22 cellular contexts compared by ENCODE assay signal in the genomic region with DNA sequence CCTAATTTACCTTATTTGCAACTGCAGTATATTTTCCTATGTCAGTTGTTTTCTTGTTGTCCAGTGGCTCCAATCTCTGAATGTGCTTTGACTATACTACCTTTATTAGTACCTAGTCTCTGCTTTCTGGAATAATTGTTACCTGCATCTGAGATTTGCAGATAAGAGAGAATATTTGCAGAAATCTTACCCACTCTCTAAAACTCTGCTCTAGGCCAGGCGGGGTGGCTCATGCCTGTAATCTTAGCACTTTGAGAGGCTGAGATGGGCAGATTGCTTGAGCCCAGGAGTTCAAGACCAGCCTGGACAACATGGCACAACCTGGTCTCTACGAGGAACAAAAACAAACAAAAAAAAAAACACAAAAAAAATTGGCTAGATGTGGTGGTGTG. TPM values are rescaled to one million over a fixed set of nuclear protein-coding genes. Genes with fewer than 3 reads are reported as not detected.
DNase-seq lines count a peak whose midpoint lies in the region; ATAC-seq, FAIRE-seq and TF ChIP-seq lines count a peak whose summit lies in the region.
"Had no signal": no experiment of that assay in that cellular context is flagged by ENCODE, and none has a peak within 500 bp of the region (broad histone marks: within the 10 kb centered on the region; RNA-seq: fewer than 3 reads in every experiment).

No MANE protein-coding gene starts in this region.

- no peak overlapping the region for H3K9ac ChIP-seq in astrocyte (ENCODE audit: low read length)

- intact Hi-C loops in aorta (cut with DNase I), result loop anchor here (5.0 kb wide), 1 partner anchor 54 kb away; the partner anchor contains the start of gene C1orf52 (in 2 of the 2)

- H3K4me1 ChIP-seq in A549 (peaks cover 17% of the 10 kb centered on the region), astrocyte (ENCODE audit: insufficient read depth, low read length) (peaks cover 8% of the 10 kb centered on the region), aorta (ENCODE audit: control insufficient read depth in 1 of 2, insufficient read depth in 2 of 2, low read length in 2 of 2) (no peaks in the 10 kb centered on the region)
- H3K4me1 ChIP-seq: colonic mucosa had no signal

- no peak for ATAC-seq in A549
- ATAC-seq in aorta (ENCODE audit: low FRiP score), result no peak
- ATAC-seq: foreskin keratinocyte, sciatic nerve had no signal

- POLR2A ChIA-PET in A549 (lab: Yijun Ruan, JAX), result interaction anchor here (0.8 kb wide), 1 partner anchor 56 kb away, joined by 3 read pairs; no protein-coding TSS in a partner anchor

- CTCF ChIA-PET in A549 (lab: Yijun Ruan, JAX), result interaction anchor here (1.5 kb wide), 1 partner anchor 258 kb away, joined by 4 read pairs; no protein-coding TSS in a partner anchor

- no peak overlapping the region for H2AFZ ChIP-seq in astrocyte (ENCODE audit: low read depth, low read length)

- H3K4me2 ChIP-seq in A549 (peak overlapping the region; percentile 92), astrocyte (ENCODE audit: low read length) (no peak overlapping the region)

- no peak for TF ChIP-seq POLR2A in A549 (IDR thresholded peaks at IDR 0.05; ENCODE audit: low read length)

- no peaks in the 10 kb centered on the region for H3K9me3 ChIP-seq in A549
- H3K9me3 ChIP-seq in astrocyte (ENCODE audit: insufficient read depth, low read depth, low read length), result no peaks in the 10 kb centered on the region
- H3K9me3 ChIP-seq in aorta (ENCODE audit: control insufficient read depth, low read length), result no peaks in the 10 kb centered on the region
- H3K9me3 ChIP-seq: colonic mucosa, Peyer's patch, uterus had no signal

- DNase-seq in A549 (ENCODE audit: low read depth in 1 of 2, low spot score in 1 of 2) (no peak), HFFc6 (no peak), astrocyte (ENCODE audit: low read depth) (no peak), activated gamma-delta T cell (lab: John Stamatoyannopoulos, UW) (no peak), Kasumi-1 (lab: John Stamatoyannopoulos, UW) (no peak), GM19240 (ENCODE audit: insufficient read length, low spot score) (no peak), aorta (no peak)
- DNase-seq: activated CD4-positive, alpha-beta T cell treated with anti-CD3 and anti-CD28 coated beads, Interleukin-2, amount 10 ng/mL, durations not matched to agents 7 days and 5 days; activated naive CD4-positive, alpha-beta T cell; colonic mucosa; EL; foreskin keratinocyte; NCI-H82; occipital lobe; Peyer's patch; stimulated activated CD4-positive, alpha-beta T cell treated with anti-CD3 and anti-CD28 coated beads, Interleukin-2, amount 100 ng/mL, for 24 hours; uterus had no signal

- H3K4me3 Mint-ChIP-seq in HFFc6, result peak overlapping the region; percentile 98
- no peak overlapping the region for H3K4me3 Mint-ChIP-seq in astrocyte (ENCODE audit: unreplicated experiment)
- H3K4me3 Mint-ChIP-seq in nephron, result peak overlapping the region; percentile 64 to 98 (median 96)

- no peak for TF ChIP-seq RAD21 in A549 (conservative IDR thresholded peaks at IDR 0.05 in 1 of 2, IDR thresholded peaks at IDR 0.05 in 1 of 2)

- H3K79me2 ChIP-seq in astrocyte (ENCODE audit: insufficient read depth, low read length), result peaks cover 6% of the 10 kb centered on the region

- peaks cover 8% of the 10 kb centered on the region for H4K20me1 ChIP-seq in astrocyte (ENCODE audit: insufficient read depth, low read length)

- H3K27me3 ChIP-seq in astrocyte (ENCODE audit: insufficient read depth, low read length), result no peaks in the 10 kb centered on the region
- H3K27me3 ChIP-seq in aorta (ENCODE audit: control insufficient read depth in 1 of 2, insufficient read depth in 2 of 2, low read length in 1 of 2), result no peaks in the 10 kb centered on the region
- H3K27me3 ChIP-seq: colonic mucosa, foreskin keratinocyte, Peyer's patch, uterus had no signal

- no peaks in the 10 kb centered on the region for H3K36me3 ChIP-seq in astrocyte (ENCODE audit: insufficient read depth, low read length)
- H3K36me3 ChIP-seq in aorta (ENCODE audit: control insufficient read depth in 1 of 2, insufficient read depth in 2 of 2, low read length in 1 of 2), result no peaks in the 10 kb centered on the region
- H3K36me3 ChIP-seq: colonic mucosa, Peyer's patch, uterus had no signal

- FAIRE-seq in A549 (lab: Jason Lieb, UNC) (no peak), astrocyte (lab: Jason Lieb, UNC) (no peak)
- FAIRE-seq: GM19239, TTC549 had no signal

- H3K27ac Mint-ChIP-seq in HFFc6 (peak overlapping the region; percentile 15; the same call in 1 of the 2 replicates), astrocyte (ENCODE audit: unreplicated experiment) (peak overlapping the region; percentile 12), nephron (peak overlapping the region in 2 of 3 experiments; percentile 99)

- H3K36me3 Mint-ChIP-seq in HFFc6 (ENCODE audit: low read depth) (peaks cover 10% of the 10 kb centered on the region), astrocyte (ENCODE audit: low read depth, unreplicated experiment) (no peaks in the 10 kb centered on the region), nephron (ENCODE audit: low read depth) (no peaks in the 10 kb centered on the region)

- TF ChIP-seq CTCF in A549 (IDR thresholded peaks at IDR 0.05), result no peak
- TF ChIP-seq CTCF in HFFc6 (IDR thresholded peaks at IDR 0.05), result no peak
- no peak for TF ChIP-seq CTCF in astrocyte (IDR thresholded peaks at IDR 0.05; ENCODE audit: insufficient read depth, low read depth, low read length)
- no peak for TF ChIP-seq CTCF in nephron (IDR thresholded peaks at IDR 0.05; ENCODE audit: unreplicated experiment in 3 of 3)

- H3K4me3 ChIP-seq in A549 (peak overlapping the region; percentile 82; the same call in 1 of the 3 replicates), astrocyte (ENCODE audit: insufficient read depth, low read depth, low read length) (no peak overlapping the region), aorta (ENCODE audit: low read length in 2 of 2) (no peak overlapping the region)

- H3K9me3 Mint-ChIP-seq in HFFc6 (no peaks in the 10 kb centered on the region), astrocyte (ENCODE audit: unreplicated experiment) (no peaks in the 10 kb centered on the region), nephron (no peaks in the 10 kb centered on the region)
- H3K9me3 Mint-ChIP-seq: activated CD4-positive, alpha-beta T cell treated with anti-CD3 and anti-CD28 coated beads, Interleukin-2, amount 10 ng/mL, durations not matched to agents 7 days and 5 days; stimulated activated naive CD8-positive, alpha-beta T cell treated with anti-CD3 and anti-CD28 coated beads, Interleukin-15, Interleukin-2, amounts not matched to agents 100 ng/mL and 50 ng/mL, for 24 hours had no signal

- H3K27ac ChIP-seq in A549 (no peak overlapping the region), astrocyte (ENCODE audit: low read depth, low read length) (no peak overlapping the region), aorta (ENCODE audit: low read depth in 1 of 2, low read length in 2 of 2) (no peak overlapping the region)
- H3K27ac ChIP-seq: colonic mucosa, foreskin keratinocyte had no signal

- TF ChIP-seq EP300 in A549 (IDR thresholded peaks at IDR 0.05), result no peak

- H3K4me1 Mint-ChIP-seq in HFFc6 (ENCODE audit: low read depth) (peaks cover 47% of the 10 kb centered on the region), astrocyte (ENCODE audit: low read depth, unreplicated experiment) (peaks cover 5% of the 10 kb centered on the region), nephron (peaks cover 26% of the 10 kb centered on the region)

- H3K27me3 Mint-ChIP-seq in HFFc6 (ENCODE audit: insufficient read depth) (peaks cover 3% of the 10 kb centered on the region; the same call in 1 of the 2 replicates), astrocyte (ENCODE audit: low read depth, unreplicated experiment) (peaks cover 5% of the 10 kb centered on the region), nephron (ENCODE audit: low read depth) (peaks cover 35% of the 10 kb centered on the region)

- 79% methylated on average over 2 of the region's 2 CpGs for WGBS in A549 (ENCODE audit: missing lambda C conversion rate)
- WGBS in aorta, 2 donors, result 80 to 95% methylated on average over 2 of the region's 2 CpGs

TF ChIP-seq in A549, 52 proteins besides CTCF, POLR2A, EP300 and RAD21 (continues in another document):
- TF ChIP-seq TFCP2L1 (CRISPR knock-in tag; IDR thresholded peaks at IDR 0.05) (no peak), CHD4 (IDR thresholded peaks at IDR 0.05; ENCODE audit: borderline replicate concordance) (no peak), POLR2AphosphoS2 (conservative IDR thresholded peaks at IDR 0.05; ENCODE audit: low read length) (no peak), FOXS1 (CRISPR knock-in tag; IDR thresholded peaks at IDR 0.05) (no peak), MYC (IDR thresholded peaks at IDR 0.05; ENCODE audit: borderline replicate concordance, low read length) (no peak), NFE2L2 (conservative IDR thresholded peaks at IDR 0.05; ENCODE audit: low read length) (no peak)
- TF ChIP-seq, protein P1, sequence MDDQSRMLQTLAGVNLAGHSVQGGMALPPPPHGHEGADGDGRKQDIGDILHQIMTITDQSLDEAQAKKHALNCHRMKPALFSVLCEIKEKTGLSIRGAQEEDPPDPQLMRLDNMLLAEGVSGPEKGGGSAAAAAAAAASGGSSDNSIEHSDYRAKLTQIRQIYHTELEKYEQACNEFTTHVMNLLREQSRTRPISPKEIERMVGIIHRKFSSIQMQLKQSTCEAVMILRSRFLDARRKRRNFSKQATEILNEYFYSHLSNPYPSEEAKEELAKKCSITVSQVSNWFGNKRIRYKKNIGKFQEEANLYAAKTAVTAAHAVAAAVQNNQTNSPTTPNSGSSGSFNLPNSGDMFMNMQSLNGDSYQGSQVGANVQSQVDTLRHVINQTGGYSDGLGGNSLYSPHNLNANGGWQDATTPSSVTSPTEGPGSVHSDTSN (IDR thresholded peaks at IDR 0.05), result no peak

RNA-seq across cellular contexts. Expression of gene SYDE2, which starts 2.0 kb away (rescaled TPM):
- 2.2 and 2.6 TPM in 2 replicates for polyA plus RNA-seq in A549 (2011; rRNA removed)
- polyA plus RNA-seq in A549 (2012; cell fraction: cytosol; rRNA removed), result 0.66 and 0.75 TPM in 2 replicates
- 0.56 and 0.72 TPM in 2 replicates for polyA plus RNA-seq in A549 (2012; cell fraction: nucleus; rRNA removed)
- polyA plus RNA-seq in A549 (2017; fragmentation: RNase III; extraction: RNeasy Plus Mini Kit Qiagen cat#74134 plus additional on column Dnase treatment), result 0.83 to 1.2 TPM (median 0.92 TPM) in 3 replicates
- 3.6 and 4.2 TPM in 2 replicates for polyA minus RNA-seq in A549 (2011; rRNA and poly(A)+ RNA removed)
- 10 to 100 TPM in 4 of 6 experiments, 1 to 10 TPM in 2; 9.1 to 12.3 (median 10.3) TPM for total RNA-seq in HFFc6 (2021; fragmentation: NEBNext Ultra II Directional; extraction: Animal tissue kit (Norgen Biotek cat#: 25700))
- total RNA-seq in astrocyte, result 8.1 and 9.9 TPM in 2 replicates
- 10 to 100 TPM; 10.1 to 16.7 TPM for total RNA-seq in aorta
- polyA plus RNA-seq in aorta, result 1 to 10 TPM; 1.3 to 1.4 TPM

RNA-seq across cellular contexts. Expression of gene C1orf52, which starts 56.6 kb away (rescaled TPM):
- polyA plus RNA-seq in A549 (2011; rRNA removed) (19.7 and 22.4 TPM in 2 replicates), A549 (2017; fragmentation: RNase III; extraction: RNeasy Plus Mini Kit Qiagen cat#74134 plus additional on column Dnase treatment) (12.2 to 14.8 TPM (median 12.3 TPM) in 3 replicates), aorta (10 to 100 TPM; 13.8 to 18.4 TPM)
- polyA plus RNA-seq in A549 (2012; cell fraction: cytosol; rRNA removed), result 11.1 and 11.6 TPM in 2 replicates
- 10.3 and 13.7 TPM in 2 replicates for polyA plus RNA-seq in A549 (2012; cell fraction: nucleus; rRNA removed)
- 9.1 and 10.4 TPM in 2 replicates for polyA minus RNA-seq in A549 (2011; rRNA and poly(A)+ RNA removed)
- 10 to 100 TPM; 20.6 to 26.1 (median 22.7) TPM for total RNA-seq in HFFc6 (2021; fragmentation: NEBNext Ultra II Directional; extraction: Animal tissue kit (Norgen Biotek cat#: 25700))
- total RNA-seq in astrocyte (42.4 and 44.5 TPM in 2 replicates), aorta (10 to 100 TPM; 25.8 to 28.3 TPM)

Comparison
In these comparisons a context has a peak if more than half of its experiments do, and no peak if none do; other contexts are left out.
1. H3K27ac Mint-ChIP-seq: peak in every context shown above with its lines; median percentile 99 in nephron; 15 in HFFc6; 12 in astrocyte.